3 cellular contexts compared by ENCODE assay signal in genomic region chr2:228755661-228756060, GRCh38.
DNase-seq lines count a peak whose midpoint lies in the region; ATAC-seq and TF ChIP-seq lines count a peak whose summit lies in the region.
"Not testable (repeated sequence)": the region's sequence is repeated elsewhere in the genome, so short reads cannot be mapped to it uniquely, and the experiment has no call there.

No MANE protein-coding gene starts in this region.

- not testable (repeated sequence) for TF ChIP-seq CTCF in GM23338 (conservative IDR thresholded peaks at IDR 0.05; ENCODE audit: low read depth in 2 of 2); endothelial cell (IDR thresholded peaks at IDR 0.05; ENCODE audit: unreplicated experiment)

- not testable (repeated sequence) for H3K9me3 Mint-ChIP-seq in GM23338; endothelial cell (ENCODE audit: unreplicated experiment)

- H3K36me3 Mint-ChIP-seq in GM23338 (ENCODE audit: low read depth); endothelial cell (ENCODE audit: low read depth, unreplicated experiment): not testable (repeated sequence)

- H3K4me2 ChIP-seq in GM23338, result not testable (repeated sequence)

- DNase-seq in DMS53 (lab: John Stamatoyannopoulos, UW), result peak; percentile 31
- DNase-seq in GM23338 (ENCODE audit: low spot score); endothelial cell (ENCODE audit: low spot score): not testable (repeated sequence)

- not testable (repeated sequence) for H3K4me3 Mint-ChIP-seq in GM23338; endothelial cell (ENCODE audit: unreplicated experiment)

- H3K27me3 ChIP-seq in GM23338 (ENCODE audit: insufficient read depth), result not testable (repeated sequence)

- not testable (repeated sequence) for H3K4me1 ChIP-seq in GM23338 (ENCODE audit: insufficient read depth)

- not testable (repeated sequence) for H3K4me1 Mint-ChIP-seq in GM23338; endothelial cell (ENCODE audit: unreplicated experiment)

- ATAC-seq in GM23338, result not testable (repeated sequence)

- not testable (repeated sequence) for H3K27ac Mint-ChIP-seq in GM23338
- H3K27ac Mint-ChIP-seq in endothelial cell (ENCODE audit: unreplicated experiment), result peak overlapping the region; percentile 48

- H3K36me3 ChIP-seq in GM23338 (ENCODE audit: insufficient read depth), result not testable (repeated sequence)

- not testable (repeated sequence) for H4K20me1 ChIP-seq in GM23338 (replicated peaks; ENCODE audit: insufficient read depth)

- H3K4me3 ChIP-seq in GM23338, result not testable (repeated sequence)

- not testable (repeated sequence) for H3K27ac ChIP-seq in GM23338 (ENCODE audit: low read depth)

- H3F3A ChIP-seq in GM23338 (replicated peaks; ENCODE audit: low read depth), result not testable (repeated sequence)

- not testable (repeated sequence) for H3K9me2 ChIP-seq in GM23338 (ENCODE audit: insufficient read depth)

- H3K27me3 Mint-ChIP-seq in GM23338 (ENCODE audit: insufficient read depth, low read depth, poor library complexity); endothelial cell (ENCODE audit: unreplicated experiment): not testable (repeated sequence)

- not testable (repeated sequence) for H3K79me2 ChIP-seq in GM23338 (replicated peaks; ENCODE audit: insufficient read depth)

- peak overlapping the region; percentile 81; the same call in 1 of the 2 replicates for H2AFZ ChIP-seq in GM23338
